ENCODE assay signal across 1 cellular context in genomic region chr9:124088476-124088837, GRCh38.
TF ChIP-seq lines count a peak whose summit lies in the region.

No MANE protein-coding gene starts in this region.

TF ChIP-seq in IMR-90, 13 proteins besides CTCF, POLR2A, EP300 and RAD21 (continued from another document):
- no peak for TF ChIP-seq MXI1 (IDR thresholded peaks at IDR 0.05; ENCODE audit: borderline replicate concordance, low read depth, low read length)
- no peak for TF ChIP-seq SMC3 (IDR thresholded peaks at IDR 0.05; ENCODE audit: low read depth, low read length)
- TF ChIP-seq RCOR1 (IDR thresholded peaks at IDR 0.05; ENCODE audit: insufficient replicate concordance, low read length): no peak
